Comparison of ENCODE assay signal across 8 cellular contexts in genomic region chr16:1772362-1772907, GRCh38. TPM values are rescaled to one million over a fixed set of nuclear protein-coding genes. Genes with fewer than 3 reads are reported as not detected.
A peak's percentile ranks its signal among the peaks of the same experiment; 100 is the strongest.
DNase-seq lines count a peak whose midpoint lies in the region; ATAC-seq, FAIRE-seq and TF ChIP-seq lines count a peak whose summit lies in the region.

Gene EME2, plus strand, starts transcription at chr16:1772810. Its CDS starts 418 bp downstream, at chr16:1773228.

- peak within 1 kb of the TSS; percentile 89 to 97 (median 92) for H3K27ac ChIP-seq in pancreas

- H3K36me3 ChIP-seq in pancreas = peaks cover 0 to 27% (median 4%) of the 10 kb centered on the region in 3 donors

- H3K4me1 Mint-ChIP-seq in activated T-cell treated with anti-CD3 and anti-CD28 coated beads, Interleukin-2, amount 50 U/mL, for 4 hours (ENCODE audit: low read depth) = peaks cover 14% of the 10 kb centered on the region

- peaks cover 9 to 13% (median 9%) of the 10 kb centered on the region in 3 donors for H3K4me1 ChIP-seq in pancreas

- H3K36me3 Mint-ChIP-seq in activated T-cell treated with anti-CD3 and anti-CD28 coated beads, Interleukin-2, amount 50 U/mL, for 4 hours (ENCODE audit: insufficient read depth) = peaks cover 7% of the 10 kb centered on the region

- DNase-seq in Right ventricle myocardium superior = no peak
- DNase-seq in left cardiac atrium = no peak
- peak; percentile 25 for DNase-seq in NCI-H146 treated with DMSO at 0.1 percent for 48 hours (lab: John Stamatoyannopoulos, UW; ENCODE audit: unreplicated experiment)
- peak; percentile 42 for DNase-seq in activated T-cell treated with anti-CD3 and anti-CD28 coated beads, Interleukin-2, amount 50 U/mL, for 4 hours
- DNase-seq in fibroblast of villous mesenchyme (ENCODE audit: low read depth) = peak; percentile 14
- DNase-seq in pancreas = peak in 1 of 6 donors; percentile 85
- no peak for DNase-seq in NCI-H1105 treated with DMSO at 0.1 percent for 48 hours (lab: John Stamatoyannopoulos, UW)
- DNase-seq in GOT3 (lab: John Stamatoyannopoulos, UW) = no peak

- H3K4me3 Mint-ChIP-seq in activated T-cell treated with anti-CD3 and anti-CD28 coated beads, Interleukin-2, amount 50 U/mL, for 4 hours = peak within 1 kb of the TSS; percentile 100

- H3K27me3 Mint-ChIP-seq in activated T-cell treated with anti-CD3 and anti-CD28 coated beads, Interleukin-2, amount 50 U/mL, for 4 hours (ENCODE audit: low read depth) = no peaks in the 10 kb centered on the region

- H3K27me3 ChIP-seq in pancreas = no peaks in the 10 kb centered on the region

- no peak for TF ChIP-seq CTCF in fibroblast of villous mesenchyme (IDR thresholded peaks at IDR 0.05; ENCODE audit: insufficient read depth, low read depth, low read length)
- TF ChIP-seq CTCF in pancreas (IDR thresholded peaks at IDR 0.05) = no peak

- peak within 1 kb of the TSS; percentile 81 for H3K4me3 ChIP-seq in fibroblast of villous mesenchyme (ENCODE audit: low read depth, low read length)
- peak within 1 kb of the TSS; percentile 87 to 100 (median 96) for H3K4me3 ChIP-seq in pancreas

- no peak for FAIRE-seq in pancreas (lab: Jason Lieb, UNC)

- WGBS in pancreas, 2 donors = 0% methylated on average over 53 of the region's 53 CpGs

- H3K9me3 Mint-ChIP-seq in activated T-cell treated with anti-CD3 and anti-CD28 coated beads, Interleukin-2, amount 50 U/mL, for 4 hours = no peaks in the 10 kb centered on the region

- intact Hi-C loops in Right ventricle myocardium superior (cut with DNase I) (no loop called here), left cardiac atrium (cut with DNase I) (no loop called here), pancreas (cut with DNase I) (no loop called here)

- peak; percentile 0 for ATAC-seq in Right ventricle myocardium superior (ENCODE audit: poor library complexity)
- no peak for ATAC-seq in left cardiac atrium
- ATAC-seq in activated T-cell treated with anti-CD3 and anti-CD28 coated beads, Interleukin-2, amount 50 U/mL, for 4 hours = peak; percentile 36 to 39
- ATAC-seq in pancreas = peak; percentile 0 to 3 (median 2)

- no peaks in the 10 kb centered on the region for H3K9me3 ChIP-seq in pancreas

RNA-seq across cellular contexts. Expression of gene EME2, which starts in this region (rescaled TPM):
- total RNA-seq in Right ventricle myocardium superior = 7.1 TPM
- total RNA-seq in left cardiac atrium = 10 to 100 TPM in 1 of 2 donors, 1 to 10 TPM in 1; 6.9 to 11.9 TPM
- total RNA-seq in activated T-cell treated with anti-CD3 and anti-CD28 coated beads, Interleukin-2, amount 50 U/mL, for 4 hours = 10 to 100 TPM; 30.4 to 39.1 (median 35.7) TPM
- total RNA-seq in fibroblast of villous mesenchyme = 13.9 and 15.5 TPM in 2 replicates
- 1 to 10 TPM; 4.7 to 10.0 (median 6.8) TPM for total RNA-seq in pancreas
- polyA plus RNA-seq in pancreas = 10 to 100 TPM; 18.4 to 37.9 TPM

Comparison
In these comparisons a context has a peak if more than half of its experiments do, and no peak if none do; other contexts are left out.
1. ATAC-seq: peak in Right ventricle myocardium superior (single experiment), activated T-cell treated with anti-CD3 and anti-CD28 coated beads, Interleukin-2, amount 50 U/mL, for 4 hours (2 of 2) and pancreas (4 of 4); none in left cardiac atrium (0 of 2).
2. DNase-seq: peak in NCI-H146 treated with DMSO at 0.1 percent for 48 hours (single experiment), activated T-cell treated with anti-CD3 and anti-CD28 coated beads, Interleukin-2, amount 50 U/mL, for 4 hours (single experiment) and fibroblast of villous mesenchyme (single experiment); none in Right ventricle myocardium superior (single experiment), left cardiac atrium (single experiment), NCI-H1105 treated with DMSO at 0.1 percent for 48 hours (single experiment) and GOT3 (single experiment).